In the genomic region with DNA sequence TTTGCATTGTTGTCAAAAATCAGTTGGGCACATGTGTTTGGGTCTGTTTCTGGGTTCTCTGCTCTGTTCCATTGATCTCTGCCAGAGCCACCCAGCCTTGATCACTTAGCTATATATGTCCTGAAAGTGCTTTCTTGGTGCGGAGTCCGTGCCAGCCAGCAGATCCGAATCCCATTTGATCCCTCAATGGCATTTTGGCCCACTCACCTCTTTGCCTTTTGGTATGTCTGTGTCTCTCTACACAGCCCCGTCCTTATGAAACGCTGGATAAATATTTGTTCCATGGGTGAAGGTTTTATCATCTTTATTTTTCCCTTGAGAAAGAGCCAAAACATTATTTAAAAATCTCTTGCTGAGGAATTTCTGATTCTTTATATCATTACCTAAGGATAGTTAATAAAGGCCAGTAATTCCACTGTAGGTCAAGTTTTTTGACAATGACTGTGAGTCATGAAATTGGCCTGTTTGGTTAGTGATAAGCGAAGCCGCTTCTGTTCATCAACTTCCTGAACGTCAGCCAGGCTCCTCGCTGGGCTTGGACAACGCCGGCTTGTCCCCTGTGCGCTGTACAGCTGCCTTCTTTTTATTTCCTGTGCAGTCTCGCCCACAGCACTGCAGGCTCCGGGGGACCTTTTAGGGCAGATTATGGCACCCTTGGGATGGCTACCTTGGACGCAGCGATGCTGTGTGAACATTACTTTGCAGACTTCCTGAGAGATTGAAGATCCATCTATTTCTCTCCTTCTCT, we compare ENCODE assay signal across 10 cellular contexts. TPM values are rescaled to one million over a fixed set of nuclear protein-coding genes. Genes with fewer than 3 reads are reported as not detected.
DNase-seq lines count a peak whose midpoint lies in the region; ATAC-seq and TF ChIP-seq lines count a peak whose summit lies in the region.
"Had no signal": no experiment of that assay in that cellular context is flagged by ENCODE, and none has a peak within 500 bp of the region (broad histone marks: within the 10 kb centered on the region; RNA-seq: fewer than 3 reads in every experiment).

No MANE protein-coding gene starts in this region.

- no peak overlapping the region for H2AK5ac ChIP-seq in neuronal stem cell (ENCODE audit: low read depth, low read length)

- H3K9ac ChIP-seq in BLaER1 (no peak overlapping the region), neuronal stem cell (ENCODE audit: low read depth, low read length, poor library complexity) (no peak overlapping the region)

- H3K4me3 ChIP-seq in BLaER1 (no peak overlapping the region), neuronal stem cell (ENCODE audit: low read length in 2 of 2) (no peak overlapping the region)

- ATAC-seq in stimulated activated naive CD8-positive, alpha-beta T cell treated with anti-CD3 and anti-CD28 coated beads, Interleukin-15, amount 100 ng/mL, for 72 hours = no peak
- no peak for ATAC-seq in GM19467 (IDR thresholded peaks at IDR 0.05; ENCODE audit: unreplicated experiment)

- H3K4me3 Mint-ChIP-seq in stimulated activated naive CD8-positive, alpha-beta T cell treated with anti-CD3 and anti-CD28 coated beads, Interleukin-15, amount 100 ng/mL, for 72 hours = no peak overlapping the region
- H3K4me3 Mint-ChIP-seq: HFFc6 had no signal

- peaks cover 91% of the 10 kb centered on the region for H3K36me3 ChIP-seq in BLaER1
- H3K36me3 ChIP-seq in neuronal stem cell (replicated peaks in 1 of 2; ENCODE audit: control insufficient read depth in 2 of 2, insufficient read depth in 2 of 2, low read length in 2 of 2) = peaks cover 0 to 4% of the 10 kb centered on the region in 2 donors

- no peak overlapping the region for H3K14ac ChIP-seq in neuronal stem cell (ENCODE audit: low read length)

- H3K23ac ChIP-seq in neuronal stem cell (ENCODE audit: low read depth, low read length, poor library complexity) = no peak overlapping the region

- no peak overlapping the region for H2BK12ac ChIP-seq in neuronal stem cell (ENCODE audit: low read length)

- H3K9me3 ChIP-seq in BLaER1 (peaks cover 11% of the 10 kb centered on the region; the same call in 1 of the 2 replicates), neuronal stem cell (replicated peaks in 1 of 2; ENCODE audit: control insufficient read depth in 2 of 2, insufficient read depth in 1 of 2, low read depth in 1 of 2, low read length in 2 of 2) (peaks cover 0 to 6% of the 10 kb centered on the region in 2 donors)

- no peaks in the 10 kb centered on the region for H3K9me3 Mint-ChIP-seq in stimulated activated naive CD8-positive, alpha-beta T cell treated with anti-CD3 and anti-CD28 coated beads, Interleukin-15, amount 100 ng/mL, for 72 hours
- H3K9me3 Mint-ChIP-seq: HFFc6 had no signal

- peaks cover 96% of the 10 kb centered on the region for H4K20me1 ChIP-seq in BLaER1

- H3K27me3 ChIP-seq in BLaER1 (no peaks in the 10 kb centered on the region), neuronal stem cell (ENCODE audit: control insufficient read depth in 3 of 3, insufficient read depth in 3 of 3, low read depth in 1 of 3, low read length in 3 of 3) (no peaks in the 10 kb centered on the region)

- no CpG with 5 or more reads among the region's 16 CpGs for whole genome bisulfite sequencing in neuronal stem cell (ENCODE audit: extremely low coverage in 2 of 2, insufficient read length in 2 of 2, insufficient replicate concordance in 1 of 2), 2 donors

- DNase-seq in NCI-H774 (lab: John Stamatoyannopoulos, UW) = peak; percentile 40
- peak; percentile 84 to 93 for DNase-seq in erythroblast (lab: John Stamatoyannopoulos, UW)
- no peak for DNase-seq in neuronal stem cell (ENCODE audit: low spot score)
- DNase-seq in stimulated activated naive CD8-positive, alpha-beta T cell treated with anti-CD3 and anti-CD28 coated beads, Interleukin-15, amount 100 ng/mL, for 72 hours = no peak
- DNase-seq in NCI-H510A (lab: John Stamatoyannopoulos, UW) = no peak
- no peak for DNase-seq in activated T-cell treated with anti-CD3 and anti-CD28 coated beads, Interleukin-2, amount 50 U/mL, for 48 hours
- DNase-seq: activated gamma-delta T cell treated with Interleukin-2 at 50 U/mL for 16 hours, HFFc6 had no signal

- H2BK120ac ChIP-seq in neuronal stem cell (ENCODE audit: low read depth, low read length) = no peak overlapping the region

- H3K4ac ChIP-seq in neuronal stem cell (ENCODE audit: low read length) = no peak overlapping the region

- H3K4me2 ChIP-seq in BLaER1 (peak overlapping the region; percentile 1; the same call in 1 of the 2 replicates), neuronal stem cell (ENCODE audit: insufficient read depth, low read length, poor library complexity, severe bottlenecking) (no peak overlapping the region)

- no peak overlapping the region for H4K8ac ChIP-seq in neuronal stem cell (ENCODE audit: low read depth, low read length)

- H3K18ac ChIP-seq in neuronal stem cell (ENCODE audit: low read length) = no peak overlapping the region

- peak; percentile 17 for TF ChIP-seq POLR2A in erythroblast (IDR thresholded peaks at IDR 0.05; ENCODE audit: low read length)

- H3K79me1 ChIP-seq in neuronal stem cell (ENCODE audit: low read depth, low read length) = no peaks in the 10 kb centered on the region

- H3K4me1 ChIP-seq in BLaER1 (peaks cover 54% of the 10 kb centered on the region), neuronal stem cell (ENCODE audit: control insufficient read depth in 2 of 2, insufficient read depth in 1 of 2, low read depth in 1 of 2, low read length in 2 of 2) (peaks cover 2 to 6% of the 10 kb centered on the region in 2 donors)

- H3K27ac ChIP-seq in BLaER1 = 0 out of 2 replicates have a peak overlapping the region, but pooled peaks have one; percentile 5
- H3K27ac ChIP-seq in neuronal stem cell (replicated peaks; ENCODE audit: low read length) = no peak overlapping the region

- H2AFZ ChIP-seq in neuronal stem cell (ENCODE audit: low read length) = no peak overlapping the region

- H2BK5ac ChIP-seq in neuronal stem cell (ENCODE audit: low read length) = no peak overlapping the region

- no peak overlapping the region for H2BK15ac ChIP-seq in neuronal stem cell (ENCODE audit: low read length)

- peaks cover 8% of the 10 kb centered on the region for H3K27me3 Mint-ChIP-seq in stimulated activated naive CD8-positive, alpha-beta T cell treated with anti-CD3 and anti-CD28 coated beads, Interleukin-15, amount 100 ng/mL, for 72 hours

- peak overlapping the region; percentile 9 for H4K91ac ChIP-seq in neuronal stem cell (ENCODE audit: low read depth, low read length, poor library complexity)

- no peaks in the 10 kb centered on the region for H3K4me1 Mint-ChIP-seq in stimulated activated naive CD8-positive, alpha-beta T cell treated with anti-CD3 and anti-CD28 coated beads, Interleukin-15, amount 100 ng/mL, for 72 hours

- H3K27ac Mint-ChIP-seq in stimulated activated naive CD8-positive, alpha-beta T cell treated with anti-CD3 and anti-CD28 coated beads, Interleukin-15, amount 100 ng/mL, for 72 hours = no peak overlapping the region
- H3K27ac Mint-ChIP-seq: HFFc6 had no signal

RNA-seq across cellular contexts. Expression of a gene that starts 24.9 kb away (rescaled TPM):
- 8.9 TPM for polyA plus RNA-seq in neuronal stem cell (2013, experiment 1 of 2)
- polyA plus RNA-seq in neuronal stem cell (2013, experiment 2 of 2) = 8.7 TPM

Comparison
In these comparisons a context has a peak if more than half of its experiments do, and no peak if none do; other contexts are left out.
1. DNase-seq: peak in NCI-H774 (single experiment) and erythroblast (2 of 2); none in neuronal stem cell (single experiment), stimulated activated naive CD8-positive, alpha-beta T cell treated with anti-CD3 and anti-CD28 coated beads, Interleukin-15, amount 100 ng/mL, for 72 hours (0 of 2), NCI-H510A (single experiment) and activated T-cell treated with anti-CD3 and anti-CD28 coated beads, Interleukin-2, amount 50 U/mL, for 48 hours (0 of 2).